Comparison of ENCODE assay signal across 10 cellular contexts in the genomic region with DNA sequence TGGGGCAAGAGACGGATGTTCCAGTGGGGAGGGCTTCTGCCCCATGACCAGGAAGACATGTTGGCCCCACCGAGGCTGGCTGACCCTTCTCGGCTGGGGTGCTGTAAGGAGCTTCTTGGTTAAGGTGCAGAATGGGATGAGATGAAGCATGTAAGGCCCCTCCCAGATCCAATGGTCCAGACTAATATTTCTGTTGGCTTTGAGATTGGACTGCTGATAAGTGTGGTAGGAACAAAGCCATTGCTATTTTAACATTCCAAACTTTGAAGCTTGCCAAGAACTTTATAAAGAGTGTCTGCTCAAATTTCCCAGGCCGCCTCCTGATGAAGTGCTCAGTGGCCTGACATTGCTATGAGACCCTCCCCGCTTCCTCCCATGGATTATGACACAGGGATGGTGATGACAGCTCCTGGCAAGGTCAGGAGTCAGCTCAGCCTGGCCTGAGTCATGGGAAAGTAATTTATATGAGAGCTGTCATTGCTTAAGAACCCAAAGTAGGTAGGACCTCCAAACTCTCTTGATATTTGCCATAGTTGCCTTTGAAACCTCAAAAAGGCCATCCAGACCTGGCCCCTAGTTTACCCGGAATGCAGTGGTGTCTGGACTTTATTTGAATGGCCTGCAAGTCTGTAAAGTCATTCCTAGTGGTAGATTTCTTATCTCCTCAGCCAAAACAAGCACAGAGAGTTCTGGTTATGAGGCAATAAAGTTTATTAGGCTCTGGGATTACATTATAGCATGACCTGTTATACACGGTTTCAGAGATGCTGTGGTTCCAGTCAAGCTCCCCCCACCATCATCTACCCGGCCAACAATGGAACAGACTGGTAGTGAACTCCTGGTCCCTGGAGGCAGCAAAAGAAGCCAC. TPM values are rescaled to one million over a fixed set of nuclear protein-coding genes. Genes with fewer than 3 reads are reported as not detected.
DNase-seq lines count a peak whose midpoint lies in the region; ATAC-seq and TF ChIP-seq lines count a peak whose summit lies in the region.
"Had no signal": no experiment of that assay in that cellular context is flagged by ENCODE, and none has a peak within 500 bp of the region (broad histone marks: within the 10 kb centered on the region; RNA-seq: fewer than 3 reads in every experiment).

No MANE protein-coding gene starts in this region.

- no peak overlapping the region for H3K27ac ChIP-seq in liver (ENCODE audit: low read depth in 1 of 2, low read length in 2 of 2)
- H3K27ac ChIP-seq in urinary bladder (ENCODE audit: low read depth): peak overlapping the region; percentile 14

- peak; percentile 10 for DNase-seq in NOMO-1 treated with DMSO at 0.1 percent for 48 hours (lab: John Stamatoyannopoulos, UW; ENCODE audit: unreplicated experiment)
- DNase-seq in NOMO-1 treated with dmso at 0.1 percent for 144 hours (lab: John Stamatoyannopoulos, UW; ENCODE audit: unreplicated experiment): no peak
- peak; percentile 96 to 98 for DNase-seq in cardiac fibroblast (ENCODE audit: low read depth in 2 of 2)
- no peak for DNase-seq in COLO829 (ENCODE audit: low spot score)
- no peak for DNase-seq in mesenteric fat pad (ENCODE audit: low spot score)
- DNase-seq: hippocampal formation had no signal

- WGBS in liver: 73% methylated on average over 8 of the region's 8 CpGs
- 28% methylated on average over 8 of the region's 8 CpGs for WGBS in urinary bladder

- no peaks in the 10 kb centered on the region for H3K27me3 ChIP-seq in liver (ENCODE audit: control insufficient read depth in 4 of 4, insufficient read depth in 4 of 4, low read length in 3 of 4)

- no peak overlapping the region for H3K9ac ChIP-seq in liver (ENCODE audit: low read depth in 1 of 2, low read length in 2 of 2)

- no peaks in the 10 kb centered on the region for H3K9me3 ChIP-seq in liver (ENCODE audit: control insufficient read depth in 4 of 4, low read length in 3 of 4)

- TF ChIP-seq RAD21 in liver (IDR thresholded peaks at IDR 0.05): no peak

- no peak for TF ChIP-seq CTCF in cardiac fibroblast (IDR thresholded peaks at IDR 0.05; ENCODE audit: low read depth, low read length)
- TF ChIP-seq CTCF in liver (IDR thresholded peaks at IDR 0.05; ENCODE audit: low read depth, low read length, missing input control): no peak

- peaks cover 0 to 9% (median 0%) of the 10 kb centered on the region in 4 donors for H3K4me1 ChIP-seq in liver (ENCODE audit: control insufficient read depth in 4 of 4, insufficient read depth in 4 of 4, low read length in 3 of 4)
- no peaks in the 10 kb centered on the region for H3K4me1 ChIP-seq in urinary bladder (ENCODE audit: insufficient read depth)

- H3K36me3 ChIP-seq in liver (ENCODE audit: control insufficient read depth in 4 of 4, insufficient read depth in 3 of 4, low read depth in 1 of 4, low read length in 3 of 4): no peaks in the 10 kb centered on the region
- H3K36me3 ChIP-seq in urinary bladder (ENCODE audit: insufficient read depth): no peaks in the 10 kb centered on the region

- ATAC-seq in HG03039 (IDR thresholded peaks at IDR 0.05; ENCODE audit: unreplicated experiment): no peak
- ATAC-seq: GM23338 had no signal

- H3K4me3 ChIP-seq in cardiac fibroblast (replicated peaks in 1 of 2; ENCODE audit: low read depth in 2 of 2, low read length in 2 of 2): no peak overlapping the region
- H3K4me3 ChIP-seq in liver (ENCODE audit: low read depth in 1 of 3, low read length in 3 of 3): no peak overlapping the region
- no peak overlapping the region for H3K4me3 ChIP-seq in urinary bladder (ENCODE audit: low read depth, low read length)
- H3K4me3 ChIP-seq: GM23338 had no signal

TF ChIP-seq in liver, 16 proteins besides CTCF, POLR2A, EP300 and RAD21:
- TF ChIP-seq JUND (IDR thresholded peaks at IDR 0.05): peak; percentile 31 to 35
- TF ChIP-seq NR2F2 (IDR thresholded peaks at IDR 0.05): peak; percentile 14
- no peak for TF ChIP-seq FOXA1 (IDR thresholded peaks at IDR 0.05)

RNA-seq across cellular contexts. Expression of a gene that starts 55.2 kb away (rescaled TPM):
- total RNA-seq in liver: 100 to 1,000 TPM; 120 to 260 TPM
- polyA plus RNA-seq in liver: 100 to 1,000 TPM; 106 to 375 TPM
- 75.7 TPM for total RNA-seq in urinary bladder
- 360 TPM for polyA plus RNA-seq in urinary bladder
- total RNA-seq in mesenteric fat pad: 131 TPM

Comparison
In these comparisons a context has a peak if more than half of its experiments do, and no peak if none do; other contexts are left out.
1. DNase-seq: peak in NOMO-1 treated with DMSO at 0.1 percent for 48 hours (single experiment) and cardiac fibroblast (2 of 2); none in NOMO-1 treated with dmso at 0.1 percent for 144 hours (single experiment), COLO829 (single experiment) and mesenteric fat pad (single experiment).